In the genomic region with DNA sequence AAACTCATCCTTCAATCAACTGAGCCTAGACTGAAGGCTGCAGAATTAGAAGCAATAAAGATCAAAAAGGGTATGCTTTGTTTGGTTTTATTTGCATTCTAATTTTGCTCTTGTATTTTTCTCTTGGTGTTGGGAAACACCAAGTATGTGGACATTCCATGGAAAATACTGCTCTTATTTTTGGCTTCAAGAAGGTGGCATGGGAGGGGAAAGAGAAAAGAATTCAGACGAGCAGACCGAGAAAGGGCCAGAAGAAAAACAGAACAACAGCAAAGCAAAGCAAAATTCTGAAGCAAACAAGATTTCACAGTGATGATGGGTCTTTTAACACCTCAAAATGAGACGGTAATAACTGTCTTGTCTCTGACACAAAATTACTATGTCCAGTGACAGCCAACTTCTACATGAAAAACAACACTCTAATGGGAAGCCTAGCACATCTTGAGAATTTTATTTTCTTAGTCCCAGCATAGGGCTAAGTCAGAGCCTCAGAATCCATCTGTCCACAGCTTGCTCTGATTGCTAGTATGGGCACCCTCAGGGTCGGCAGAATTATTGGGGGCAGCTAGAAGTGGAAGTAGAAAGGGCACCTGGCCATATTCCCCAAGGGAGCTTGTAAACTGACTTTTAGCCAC, we compare ENCODE assay signal across 24 cellular contexts. TPM values are rescaled to one million over a fixed set of nuclear protein-coding genes. Genes with fewer than 3 reads are reported as not detected.
DNase-seq lines count a peak whose midpoint lies in the region; ATAC-seq and TF ChIP-seq lines count a peak whose summit lies in the region.
"Had no signal": no experiment of that assay in that cellular context is flagged by ENCODE, and none has a peak within 500 bp of the region (broad histone marks: within the 10 kb centered on the region; RNA-seq: fewer than 3 reads in every experiment).

No MANE protein-coding gene starts in this region.

- no peaks in the 10 kb centered on the region for H3F3A ChIP-seq in PC-9 (ENCODE audit: insufficient read depth, low read depth)

- TF ChIP-seq CTCF in esophagus muscularis mucosa (IDR thresholded peaks at IDR 0.05) (no peak), right atrium auricular region (IDR thresholded peaks at IDR 0.05) (no peak), upper lobe of right lung (IDR thresholded peaks at IDR 0.05) (no peak), PC-9 (conservative IDR thresholded peaks at IDR 0.05) (no peak)

- H3K4me3 ChIP-seq in esophagus muscularis mucosa: no peak overlapping the region
- no peak overlapping the region for H3K4me3 ChIP-seq in right atrium auricular region
- no peak overlapping the region for H3K4me3 ChIP-seq in upper lobe of right lung
- H3K4me3 ChIP-seq in PC-9: no peak overlapping the region
- H3K4me3 ChIP-seq: esophagus squamous epithelium, left lung, mucosa of descending colon, prostate gland had no signal

- H3K4me1 ChIP-seq in esophagus muscularis mucosa (no peaks in the 10 kb centered on the region), right atrium auricular region (no peaks in the 10 kb centered on the region), upper lobe of right lung (no peaks in the 10 kb centered on the region), PC-9 (replicated peaks; ENCODE audit: insufficient read depth) (peaks cover 10% of the 10 kb centered on the region)
- H3K4me1 ChIP-seq: esophagus squamous epithelium, left lung, prostate gland had no signal

- no peak for TF ChIP-seq POLR2A in esophagus muscularis mucosa (IDR thresholded peaks at IDR 0.05; ENCODE audit: low read depth)

- H3K36me3 ChIP-seq in esophagus muscularis mucosa (no peaks in the 10 kb centered on the region), right atrium auricular region (no peaks in the 10 kb centered on the region), upper lobe of right lung (no peaks in the 10 kb centered on the region), PC-9 (ENCODE audit: low read depth) (no peaks in the 10 kb centered on the region)
- H3K36me3 ChIP-seq: esophagus squamous epithelium, left lung, prostate gland had no signal

- CTCF ChIA-PET in PC-9 (lab: Charles Lee): no interaction called here

- H2AFZ ChIP-seq in PC-9: no peak overlapping the region

- 73% methylated on average over 4 of the region's 4 CpGs for WGBS in esophagus muscularis mucosa

- H3K4me2 ChIP-seq in PC-9: no peak overlapping the region
- H3K4me2 ChIP-seq: SK-N-SH had no signal

- POLR2A ChIA-PET in PC-9 (lab: Charles Lee; ENCODE audit: unreplicated experiment): no interaction called here

- ATAC-seq in sciatic nerve (peak; percentile 87), upper lobe of right lung (no peak)
- ATAC-seq in stimulated activated naive CD8-positive, alpha-beta T cell treated with anti-CD3 and anti-CD28 coated beads, Interleukin-15, Interleukin-2, amounts not matched to agents 100 U/mL and 50 U/mL, for 24 hours: no peak
- ATAC-seq: activated naive CD4-positive, alpha-beta T cell treated with anti-CD3 and anti-CD28 coated beads, Interleukin-2, amount 50 U/mL, for 72 hours; activated T-helper 17 cell treated with anti-CD3 and anti-CD28 coated beads, Interleukin-2, amount 50 U/mL, for 72 hours; effector memory CD8-positive, alpha-beta T cell; left lung; mucosa of descending colon had no signal

- BruUV-seq in PC-9 (replicated peaks; lab: Mats Ljungman, UMichigan): no TSS peak

- H3K27me3 ChIP-seq in esophagus muscularis mucosa (no peaks in the 10 kb centered on the region), right atrium auricular region (no peaks in the 10 kb centered on the region), upper lobe of right lung (no peaks in the 10 kb centered on the region), PC-9 (ENCODE audit: insufficient read depth, low read depth) (no peaks in the 10 kb centered on the region)
- H3K27me3 ChIP-seq: esophagus squamous epithelium, left lung had no signal

- H3K27ac ChIP-seq in esophagus muscularis mucosa (replicated peaks in 1 of 4) (peak overlapping the region; percentile 17 to 61 (median 39)), right atrium auricular region (peak overlapping the region; percentile 63 to 77), upper lobe of right lung (peak overlapping the region; percentile 63), PC-9 (no peak overlapping the region)
- H3K27ac ChIP-seq: prostate gland had no signal

- no peaks in the 10 kb centered on the region for H3K9me2 ChIP-seq in PC-9 (ENCODE audit: insufficient read depth)
- H3K9me2 ChIP-seq: SK-N-SH had no signal

- H3K79me2 ChIP-seq in PC-9 (ENCODE audit: low read depth): no peaks in the 10 kb centered on the region

- intact Hi-C loops in esophagus muscularis mucosa (cut with DNase I): no loop called here
- intact Hi-C loops in sciatic nerve (cut with DNase I): no loop called here
- intact Hi-C loops in upper lobe of right lung (cut with DNase I): no loop called here
- intact Hi-C loops in PC-9 (cut with micrococcal nuclease; ENCODE audit: unreplicated experiment): no loop called here

- H3K9me3 ChIP-seq in esophagus muscularis mucosa (no peaks in the 10 kb centered on the region), right atrium auricular region (no peaks in the 10 kb centered on the region), upper lobe of right lung (no peaks in the 10 kb centered on the region), PC-9 (ENCODE audit: insufficient read depth, low read depth) (no peaks in the 10 kb centered on the region)
- H3K9me3 ChIP-seq: esophagus squamous epithelium, left lung, mucosa of descending colon, prostate gland, SK-N-SH had no signal

- no peak for TF ChIP-seq EP300 in esophagus muscularis mucosa (IDR thresholded peaks at IDR 0.05)

- DNase-seq in esophagus muscularis mucosa (ENCODE audit: extremely low spot score) (no peak), right atrium auricular region (ENCODE audit: low spot score) (no peak), sciatic nerve (ENCODE audit: low spot score) (no peak), upper lobe of right lung (no peak), OCI-M2 (lab: John Stamatoyannopoulos, UW; ENCODE audit: unreplicated experiment) (no peak), PC-9 (no peak)
- no peak for DNase-seq in stimulated activated naive CD8-positive, alpha-beta T cell treated with anti-CD3 and anti-CD28 coated beads, Interleukin-15, Interleukin-2, amounts not matched to agents 100 U/mL and 50 U/mL, for 24 hours
- DNase-seq: activated CD4-positive, alpha-beta T cell treated with anti-CD3 and anti-CD28 coated beads, Interleukin-2, amount 10 ng/mL, durations not matched to agents 24 days and 14 days; CD4-positive, alpha-beta T cell; DMS 273 treated with DMSO at 0.1 percent for 48 hours; effector memory CD8-positive, alpha-beta T cell; esophagus squamous epithelium; H7; left lung; mucosa of descending colon; NCI-H2081 treated with DMSO at 0.1 percent for 48 hours; NCI-H524; RPMI8226; SK-N-SH; stimulated activated CD4-positive, alpha-beta T cell treated with anti-CD3 and anti-CD28 coated beads, Interleukin-15, amount 100 ng/mL, for 24 hours; T-helper 2 cell had no signal

- no peaks in the 10 kb centered on the region for H4K20me1 ChIP-seq in PC-9 (ENCODE audit: insufficient read depth)

RNA-seq across cellular contexts. Expression of a gene that starts 26.8 kb away (rescaled TPM):
- total RNA-seq in esophagus muscularis mucosa (1 to 10 TPM in 3 of 4 donors, under 1 TPM in 1; 0.58 to 3.5 (median 1.9) TPM), right atrium auricular region (1 to 10 TPM; 2.2 to 2.4 TPM), sciatic nerve (8.3 TPM), upper lobe of right lung (7.0 TPM), PC-9 (2021) (0.17 and 0.45 TPM in 2 replicates)
- total RNA-seq: activated CD4-positive, alpha-beta T cell treated with anti-CD3 and anti-CD28 coated beads, Interleukin-2, amount 10 ng/mL, durations not matched to agents 24 days and 14 days had no signal
